ENCODE assay signal across 26 cellular contexts in the genomic region with DNA sequence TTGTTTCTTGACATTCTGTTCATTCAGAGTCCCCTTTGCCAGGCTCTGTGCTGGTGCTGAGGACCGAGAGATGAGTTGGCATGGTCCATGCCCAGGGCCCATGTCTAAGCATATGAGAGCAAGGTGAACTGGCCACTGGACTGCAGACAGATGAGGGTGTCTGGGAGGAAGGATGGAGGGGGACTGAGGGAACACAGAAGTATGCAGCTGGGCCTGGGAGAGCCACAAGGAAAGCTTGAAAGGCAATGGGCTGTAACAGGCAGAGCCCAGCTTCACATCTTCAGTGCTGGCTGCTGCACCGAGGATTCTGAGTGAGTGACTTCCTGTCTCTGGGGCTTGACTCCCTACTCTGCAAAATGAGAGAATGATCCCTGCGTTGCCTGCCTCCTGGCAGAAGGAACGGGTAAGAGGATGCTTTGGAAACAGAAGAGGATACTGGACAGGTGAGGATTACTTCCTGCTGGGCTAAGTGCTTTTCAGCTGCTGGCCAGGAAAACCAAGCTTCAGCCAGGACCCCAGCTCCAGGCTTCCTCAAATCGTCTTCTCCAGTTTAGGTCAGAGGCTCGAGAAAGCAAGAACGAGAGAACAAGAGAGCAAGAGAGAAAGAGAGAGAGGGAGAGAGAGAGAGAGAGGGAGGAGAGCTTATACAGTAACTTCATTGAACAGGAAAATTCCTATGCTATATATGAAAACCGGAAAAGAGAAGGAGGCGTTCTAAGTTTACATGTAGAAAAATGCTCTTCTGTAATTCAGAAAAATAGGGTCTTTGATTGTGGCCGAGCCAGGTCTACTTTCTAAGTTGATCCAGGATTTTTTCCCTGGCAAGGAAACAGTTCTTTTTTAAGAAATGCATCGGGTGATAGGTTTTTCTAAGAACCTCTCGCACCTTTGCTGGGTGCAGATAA. TPM values are rescaled to one million over a fixed set of nuclear protein-coding genes. Genes with fewer than 3 reads are reported as not detected.
DNase-seq lines count a peak whose midpoint lies in the region; ATAC-seq lines count a peak whose summit lies in the region.
"Had no signal": no experiment of that assay in that cellular context is flagged by ENCODE, and none has a peak within 500 bp of the region (broad histone marks: within the 10 kb centered on the region; RNA-seq: fewer than 3 reads in every experiment).

No MANE protein-coding gene starts in this region.

- in situ Hi-C loops in SK-MEL-5 (cut with HindIII; ENCODE audit: low pct_unique_long_range_greater_than_20kb, low sequenced_read_pairs), result no loop called here

- no peaks in the 10 kb centered on the region for H3K36me3 Mint-ChIP-seq in immature natural killer cell
- H3K36me3 Mint-ChIP-seq: activated naive CD4-positive, alpha-beta T cell treated with anti-CD3 and anti-CD28 coated beads, Interleukin-2, amount 10 ng/mL, durations not matched to agents 7 days and 5 days; CD4-positive, CD25-positive, alpha-beta regulatory T cell; memory B cell; naive thymus-derived CD4-positive, alpha-beta T cell; stimulated activated effector memory CD8-positive, alpha-beta T cell treated with anti-CD3 and anti-CD28 coated beads, Interleukin-12 subunit alpha, Interleukin-12 subunit beta, amount 100 ng/mL, for 72 hours had no signal

- H3K27me3 ChIP-seq in right cardiac atrium (ENCODE audit: control insufficient read depth, insufficient read depth) (no peaks in the 10 kb centered on the region), stomach smooth muscle (ENCODE audit: control insufficient read depth in 1 of 2, insufficient read depth in 2 of 2, low read length in 2 of 2) (no peaks in the 10 kb centered on the region)
- H3K27me3 ChIP-seq: thyroid gland had no signal

- peaks cover 7 to 10% of the 10 kb centered on the region in 2 donors for H3K4me1 Mint-ChIP-seq in immature natural killer cell

- H3K9ac ChIP-seq in stomach smooth muscle (ENCODE audit: low read length in 2 of 2), result peak overlapping the region; percentile 19 to 47

- H3K9me3 ChIP-seq in right cardiac atrium (ENCODE audit: control insufficient read depth, low read length) (no peaks in the 10 kb centered on the region), stomach smooth muscle (ENCODE audit: control insufficient read depth in 2 of 2, low read length in 2 of 2) (no peaks in the 10 kb centered on the region)
- H3K9me3 ChIP-seq: spleen, thyroid gland had no signal

- WGBS in right cardiac atrium, result 37% methylated on average over 12 of the region's 12 CpGs

- no peak for ATAC-seq in right cardiac atrium
- no peak for ATAC-seq in HG02852 (IDR thresholded peaks at IDR 0.05; ENCODE audit: unreplicated experiment)
- no peak for ATAC-seq in GM21576 (IDR thresholded peaks at IDR 0.05; ENCODE audit: unreplicated experiment)
- ATAC-seq: GM23338; naive thymus-derived CD4-positive, alpha-beta T cell; stimulated activated effector memory CD8-positive, alpha-beta T cell treated with anti-CD3 and anti-CD28 coated beads, Interleukin-12 subunit alpha, Interleukin-12 subunit beta, amount 100 ng/mL, for 72 hours had no signal

- H3K27ac ChIP-seq in right cardiac atrium (ENCODE audit: low read length) (peak overlapping the region; percentile 50), stomach smooth muscle (ENCODE audit: low read length) (peak overlapping the region; percentile 81)
- H3K27ac ChIP-seq: 22Rv1, SK-N-MC, spleen, thyroid gland had no signal

- no peak overlapping the region for H3K27ac Mint-ChIP-seq in immature natural killer cell
- H3K27ac Mint-ChIP-seq: activated naive CD4-positive, alpha-beta T cell treated with anti-CD3 and anti-CD28 coated beads, Interleukin-2, amount 10 ng/mL, durations not matched to agents 7 days and 5 days; CD4-positive, CD25-positive, alpha-beta regulatory T cell; GM23338; memory B cell; naive thymus-derived CD4-positive, alpha-beta T cell; stimulated activated effector memory CD8-positive, alpha-beta T cell treated with anti-CD3 and anti-CD28 coated beads, Interleukin-12 subunit alpha, Interleukin-12 subunit beta, amount 100 ng/mL, for 72 hours; T-helper 1 cell treated with Interleukin-12 subunit alpha and Interleukin-12 subunit beta and Interleukin-4 antibody, amounts not matched to agents 30 μg/mL and 1 μg/mL, for 36 hours had no signal

- intact Hi-C loops in right cardiac atrium (cut with DNase I), result loop anchor here in 1 of 4 donors (10.0 kb wide), 1 partner anchor 172 kb away; no protein-coding TSS in a partner anchor

- peak; percentile 59 for DNase-seq in DMS53 (lab: John Stamatoyannopoulos, UW)
- DNase-seq in DMS53 treated with DMSO at 0.1 percent for 48 hours (lab: John Stamatoyannopoulos, UW; ENCODE audit: unreplicated experiment), result no peak
- peak; percentile 61 for DNase-seq in SK-MEL-5 (ENCODE audit: low read depth, low spot score)
- DNase-seq in right cardiac atrium, result no peak
- no peak for DNase-seq in immature natural killer cell
- DNase-seq: activated CD4-positive, alpha-beta T cell treated with anti-CD3 and anti-CD28 coated beads for 4 hours; activated naive CD4-positive, alpha-beta T cell treated with anti-CD3 and anti-CD28 coated beads, Interleukin-2, amount 10 ng/mL, durations not matched to agents 7 days and 5 days; amniotic stem cell; CD4-positive, CD25-positive, alpha-beta regulatory T cell; cortex of kidney; glutamatergic neuron; kidney glomerular epithelial cell; naive thymus-derived CD4-positive, alpha-beta T cell; NCI-H2081 treated with DMSO at 0.1 percent for 48 hours; spleen; stimulated activated CD4-positive, alpha-beta T cell treated with anti-CD3 and anti-CD28 coated beads, Interleukin-2, amount 100 ng/mL, for 48 hours; thyroid gland had no signal

- H3K36me3 ChIP-seq in stomach smooth muscle (ENCODE audit: control insufficient read depth in 2 of 2, insufficient read depth in 2 of 2, low read length in 2 of 2), result no peaks in the 10 kb centered on the region
- H3K36me3 ChIP-seq: spleen, thyroid gland had no signal

- no peak overlapping the region for H3K4me3 Mint-ChIP-seq in immature natural killer cell
- H3K4me3 Mint-ChIP-seq: activated naive CD4-positive, alpha-beta T cell treated with anti-CD3 and anti-CD28 coated beads, Interleukin-2, amount 10 ng/mL, durations not matched to agents 7 days and 5 days; GM23338; memory B cell; naive thymus-derived CD4-positive, alpha-beta T cell; stimulated activated effector memory CD8-positive, alpha-beta T cell treated with anti-CD3 and anti-CD28 coated beads, Interleukin-12 subunit alpha, Interleukin-12 subunit beta, amount 100 ng/mL, for 72 hours; T-helper 1 cell treated with Interleukin-12 subunit alpha and Interleukin-12 subunit beta and Interleukin-4 antibody, amounts not matched to agents 30 μg/mL and 1 μg/mL, for 36 hours had no signal

- H3K4me3 ChIP-seq in right cardiac atrium (ENCODE audit: low read length) (no peak overlapping the region), stomach smooth muscle (ENCODE audit: low read length in 2 of 2) (peak overlapping the region; percentile 9 to 52)
- H3K4me3 ChIP-seq: GM23338, SK-N-MC, spleen, thyroid gland had no signal

- peaks cover 5 to 7% (median 6%) of the 10 kb centered on the region in 3 donors for H3K27me3 Mint-ChIP-seq in immature natural killer cell (ENCODE audit: low read depth in 3 of 3)

- H3K4me1 ChIP-seq in right cardiac atrium (ENCODE audit: control insufficient read depth, insufficient read depth, low read length), result peaks cover 24% of the 10 kb centered on the region
- peaks cover 94% of the 10 kb centered on the region for H3K4me1 ChIP-seq in stomach smooth muscle (ENCODE audit: control insufficient read depth, insufficient read depth, low read length)

- no peaks in the 10 kb centered on the region for H3K9me3 Mint-ChIP-seq in immature natural killer cell
- H3K9me3 Mint-ChIP-seq: activated naive CD4-positive, alpha-beta T cell treated with anti-CD3 and anti-CD28 coated beads, Interleukin-2, amount 10 ng/mL, durations not matched to agents 7 days and 5 days; GM23338; memory B cell; naive thymus-derived CD4-positive, alpha-beta T cell; stimulated activated effector memory CD8-positive, alpha-beta T cell treated with anti-CD3 and anti-CD28 coated beads, Interleukin-12 subunit alpha, Interleukin-12 subunit beta, amount 100 ng/mL, for 72 hours; T-helper 1 cell treated with Interleukin-12 subunit alpha and Interleukin-12 subunit beta and Interleukin-4 antibody, amounts not matched to agents 30 μg/mL and 1 μg/mL, for 36 hours had no signal

RNA-seq across cellular contexts. Expression of gene COL15A1, which starts 29.2 kb away (rescaled TPM):
- total RNA-seq in SK-MEL-5 (2014; rRNA removed; shearing (Covaris generic)), result 0.77 and 0.88 TPM in 2 replicates
- polyA plus RNA-seq in SK-MEL-5 (2015; cell fraction: cytosol; rRNA removed), result 0.43 and 0.61 TPM in 2 replicates
- polyA plus RNA-seq in SK-MEL-5 (2015; cell fraction: nucleus; rRNA removed), result 0.46 TPM in 1 of 2 replicates, not detected in the other
- 10 to 100 TPM; 34.7 to 87.1 (median 63.5) TPM for total RNA-seq in right cardiac atrium
- polyA plus RNA-seq in right cardiac atrium (22.5 TPM), immature natural killer cell (under 1 TPM; 0.36 to 0.85 (median 0.54) TPM)
- total RNA-seq: CD4-positive, CD25-positive, alpha-beta regulatory T cell had no signal
- polyA plus RNA-seq: naive thymus-derived CD4-positive, alpha-beta T cell had no signal

Comparison
In these comparisons a context has a peak if more than half of its experiments do, and no peak if none do; other contexts are left out.
1. DNase-seq: peak in DMS53 (single experiment) and SK-MEL-5 (single experiment); none in DMS53 treated with DMSO at 0.1 percent for 48 hours (single experiment), right cardiac atrium (0 of 3) and immature natural killer cell (0 of 3).
2. RNA of gene COL15A1, which starts 29.2 kb away (total RNA-seq): 34.7 to 87.1 TPM in right cardiac atrium; 0.77 to 0.88 TPM in SK-MEL-5; every median in the first group is over 10 times any median in the second.